18 cellular contexts compared by ENCODE assay signal in genomic region chr18:12692206-12692605, GRCh38. TPM values are rescaled to one million over a fixed set of nuclear protein-coding genes. Genes with fewer than 3 reads are reported as not detected.
DNase-seq lines count a peak whose midpoint lies in the region; ATAC-seq and TF ChIP-seq lines count a peak whose summit lies in the region.
"Had no signal": no experiment of that assay in that cellular context is flagged by ENCODE, and none has a peak within 500 bp of the region (broad histone marks: within the 10 kb centered on the region; RNA-seq: fewer than 3 reads in every experiment).

No MANE protein-coding gene starts in this region.

- H3K27ac Mint-ChIP-seq in activated CD8-positive, alpha-beta T cell treated with anti-CD3 and anti-CD28 coated beads, Interleukin-2, amount 10 ng/mL, durations not matched to agents 7 days and 5 days = peak overlapping the region; percentile 0
- no peak overlapping the region for H3K27ac Mint-ChIP-seq in activated CD8-positive, alpha-beta T cell treated with anti-CD3 and anti-CD28 coated beads for 36 hours
- peak overlapping the region; percentile 62 for H3K27ac Mint-ChIP-seq in stimulated activated effector memory CD8-positive, alpha-beta T cell treated with anti-CD3 and anti-CD28 coated beads, Interleukin-12 subunit alpha, Interleukin-12 subunit beta, amount 100 ng/mL, for 72 hours
- no peak overlapping the region for H3K27ac Mint-ChIP-seq in CD4-positive, alpha-beta T cell

- CTCF ChIA-PET in activated CD8-positive, alpha-beta T cell treated with anti-CD3 and anti-CD28 coated beads, Interleukin-2, amount 10 ng/mL, durations not matched to agents 7 days and 5 days (lab: Charles Lee) = interaction anchor here (1.0 kb wide), 1 partner anchor 9 kb away, joined by 4 read pairs; no protein-coding TSS in a partner anchor
- CTCF ChIA-PET in activated CD8-positive, alpha-beta T cell treated with anti-CD3 and anti-CD28 coated beads for 36 hours (lab: Charles Lee) = no interaction called here
- CTCF ChIA-PET in CD4-positive, alpha-beta T cell (lab: Charles Lee) = no interaction called here

- peaks cover 16% of the 10 kb centered on the region for H3K36me3 Mint-ChIP-seq in activated CD8-positive, alpha-beta T cell treated with anti-CD3 and anti-CD28 coated beads, Interleukin-2, amount 10 ng/mL, durations not matched to agents 7 days and 5 days (ENCODE audit: low read depth)
- peaks cover 9% of the 10 kb centered on the region for H3K36me3 Mint-ChIP-seq in activated CD8-positive, alpha-beta T cell treated with anti-CD3 and anti-CD28 coated beads for 36 hours (ENCODE audit: low read depth)
- H3K36me3 Mint-ChIP-seq in stimulated activated effector memory CD8-positive, alpha-beta T cell treated with anti-CD3 and anti-CD28 coated beads, Interleukin-12 subunit alpha, Interleukin-12 subunit beta, amount 100 ng/mL, for 72 hours = peaks cover 36% of the 10 kb centered on the region
- peaks cover 32% of the 10 kb centered on the region for H3K36me3 Mint-ChIP-seq in CD4-positive, alpha-beta T cell (ENCODE audit: low read depth)

- no peaks in the 10 kb centered on the region for H3K27me3 ChIP-seq in CD4-positive, alpha-beta T cell (ENCODE audit: control insufficient read depth, insufficient read depth, low read length)
- H3K27me3 ChIP-seq: BLaER1 treated with 17β-estradiol and CSF1 and Interleukin-3, amounts not matched to agents 10 nM and 100 nM had no signal

- H3K4me1 Mint-ChIP-seq in activated CD8-positive, alpha-beta T cell treated with anti-CD3 and anti-CD28 coated beads, Interleukin-2, amount 10 ng/mL, durations not matched to agents 7 days and 5 days (ENCODE audit: low read depth) = peaks cover 13% of the 10 kb centered on the region
- H3K4me1 Mint-ChIP-seq in activated CD8-positive, alpha-beta T cell treated with anti-CD3 and anti-CD28 coated beads for 36 hours (ENCODE audit: low read depth) = peaks cover 12% of the 10 kb centered on the region
- H3K4me1 Mint-ChIP-seq in stimulated activated effector memory CD8-positive, alpha-beta T cell treated with anti-CD3 and anti-CD28 coated beads, Interleukin-12 subunit alpha, Interleukin-12 subunit beta, amount 100 ng/mL, for 72 hours = peaks cover 15% of the 10 kb centered on the region
- no peaks in the 10 kb centered on the region for H3K4me1 Mint-ChIP-seq in CD4-positive, alpha-beta T cell (ENCODE audit: low read depth)

- POLR2A ChIA-PET in activated CD8-positive, alpha-beta T cell treated with anti-CD3 and anti-CD28 coated beads, Interleukin-2, amount 10 ng/mL, durations not matched to agents 7 days and 5 days (lab: Charles Lee) = interaction anchor here (2.7 kb wide), 1 partner anchor 10 kb away, joined by 11 read pairs; the partner anchor contains the start of genes CEP76 and PSMG2
- POLR2A ChIA-PET in activated CD8-positive, alpha-beta T cell treated with anti-CD3 and anti-CD28 coated beads for 36 hours (lab: Charles Lee) = interaction anchor here (0.6 to 3.7 kb wide), 2 partner anchors 11 to 264 kb away, joined by 3 to 25 read pairs; partner anchors contain the start of genes CEP76 and PSMG2
- POLR2A ChIA-PET in CD4-positive, alpha-beta T cell (lab: Charles Lee) = interaction anchor here (2.6 kb wide), 1 partner anchor 10 kb away, joined by 10 read pairs; the partner anchor contains the start of genes CEP76 and PSMG2

- TF ChIP-seq CTCF in activated CD8-positive, alpha-beta T cell treated with anti-CD3 and anti-CD28 coated beads for 36 hours (IDR thresholded peaks at IDR 0.05) = no peak
- TF ChIP-seq CTCF in CD4-positive, alpha-beta T cell (IDR thresholded peaks at IDR 0.05) = no peak

- intact Hi-C loops in activated CD8-positive, alpha-beta T cell treated with anti-CD3 and anti-CD28 coated beads for 36 hours (cut with micrococcal nuclease) = no loop called here
- intact Hi-C loops in left colon (cut with DNase I, micrococcal nuclease) = no loop called here
- intact Hi-C loops in CD4-positive, alpha-beta T cell (cut with DNase I, micrococcal nuclease) = no loop called here

- no peaks in the 10 kb centered on the region for H3K27me3 Mint-ChIP-seq in activated CD8-positive, alpha-beta T cell treated with anti-CD3 and anti-CD28 coated beads, Interleukin-2, amount 10 ng/mL, durations not matched to agents 7 days and 5 days (ENCODE audit: low read depth)
- H3K27me3 Mint-ChIP-seq in activated CD8-positive, alpha-beta T cell treated with anti-CD3 and anti-CD28 coated beads for 36 hours = no peaks in the 10 kb centered on the region
- no peaks in the 10 kb centered on the region for H3K27me3 Mint-ChIP-seq in CD4-positive, alpha-beta T cell

- H3K9me3 ChIP-seq in CD4-positive, alpha-beta T cell (ENCODE audit: control insufficient read depth, low read length) = no peaks in the 10 kb centered on the region
- H3K9me3 ChIP-seq: BLaER1 treated with 17β-estradiol and CSF1 and Interleukin-3, amounts not matched to agents 10 nM and 100 nM had no signal

- DNase-seq in activated CD8-positive, alpha-beta T cell treated with anti-CD3 and anti-CD28 coated beads, Interleukin-2, amount 10 ng/mL, durations not matched to agents 7 days and 5 days = no peak
- no peak for DNase-seq in activated CD8-positive, alpha-beta T cell treated with anti-CD3 and anti-CD28 coated beads for 36 hours
- peak; percentile 45 for DNase-seq in HuH-7 (ENCODE audit: low spot score)
- no peak for DNase-seq in left colon
- DNase-seq in stimulated activated effector memory CD8-positive, alpha-beta T cell treated with anti-CD3 and anti-CD28 coated beads, Interleukin-12 subunit alpha, Interleukin-12 subunit beta, amount 100 ng/mL, for 72 hours (ENCODE audit: low spot score in 2 of 2) = no peak
- DNase-seq in CD4-positive, alpha-beta T cell = no peak
- no peak for DNase-seq in activated gamma-delta T cell treated with Interleukin-2 at 50 U/mL for 16 hours
- DNase-seq: COR-L47, KBM-7, NCI-H1105, NCI-H1694 treated with DMSO at 0.1 percent for 48 hours, NCI-H510A treated with DMSO at 0.1 percent for 48 hours, NCI-H82, PC-3, RPMI8226, SHP77 treated with DMSO at 0.1 percent for 48 hours had no signal

- no peaks in the 10 kb centered on the region for H3K9me3 Mint-ChIP-seq in activated CD8-positive, alpha-beta T cell treated with anti-CD3 and anti-CD28 coated beads, Interleukin-2, amount 10 ng/mL, durations not matched to agents 7 days and 5 days (ENCODE audit: insufficient read depth)
- H3K9me3 Mint-ChIP-seq in activated CD8-positive, alpha-beta T cell treated with anti-CD3 and anti-CD28 coated beads for 36 hours = no peaks in the 10 kb centered on the region
- no peaks in the 10 kb centered on the region for H3K9me3 Mint-ChIP-seq in stimulated activated effector memory CD8-positive, alpha-beta T cell treated with anti-CD3 and anti-CD28 coated beads, Interleukin-12 subunit alpha, Interleukin-12 subunit beta, amount 100 ng/mL, for 72 hours
- H3K9me3 Mint-ChIP-seq in CD4-positive, alpha-beta T cell = no peaks in the 10 kb centered on the region

- H3K27ac ChIP-seq in CD4-positive, alpha-beta T cell (ENCODE audit: low read depth, low read length) = no peak overlapping the region

- no peak overlapping the region for H3K4me3 Mint-ChIP-seq in activated CD8-positive, alpha-beta T cell treated with anti-CD3 and anti-CD28 coated beads, Interleukin-2, amount 10 ng/mL, durations not matched to agents 7 days and 5 days
- no peak overlapping the region for H3K4me3 Mint-ChIP-seq in activated CD8-positive, alpha-beta T cell treated with anti-CD3 and anti-CD28 coated beads for 36 hours
- no peak overlapping the region for H3K4me3 Mint-ChIP-seq in stimulated activated effector memory CD8-positive, alpha-beta T cell treated with anti-CD3 and anti-CD28 coated beads, Interleukin-12 subunit alpha, Interleukin-12 subunit beta, amount 100 ng/mL, for 72 hours
- no peak overlapping the region for H3K4me3 Mint-ChIP-seq in CD4-positive, alpha-beta T cell

- ATAC-seq in activated CD8-positive, alpha-beta T cell treated with anti-CD3 and anti-CD28 coated beads, Interleukin-2, amount 10 ng/mL, durations not matched to agents 7 days and 5 days = no peak
- ATAC-seq in activated CD8-positive, alpha-beta T cell treated with anti-CD3 and anti-CD28 coated beads for 36 hours = no peak
- ATAC-seq in left colon = peak; percentile 38
- no peak for ATAC-seq in stimulated activated effector memory CD8-positive, alpha-beta T cell treated with anti-CD3 and anti-CD28 coated beads, Interleukin-12 subunit alpha, Interleukin-12 subunit beta, amount 100 ng/mL, for 72 hours
- ATAC-seq in CD4-positive, alpha-beta T cell (ENCODE audit: poor library complexity) = no peak
- ATAC-seq in GM18867 (IDR thresholded peaks at IDR 0.05; ENCODE audit: unreplicated experiment) = no peak
- ATAC-seq: PC-3 had no signal

RNA-seq across cellular contexts. Expression of gene CEP76, which starts 10.3 kb away (rescaled TPM):
- 10 to 100 TPM; 12.9 to 17.2 TPM for total RNA-seq in activated CD8-positive, alpha-beta T cell treated with anti-CD3 and anti-CD28 coated beads, Interleukin-2, amount 10 ng/mL, durations not matched to agents 7 days and 5 days
- total RNA-seq in activated CD8-positive, alpha-beta T cell treated with anti-CD3 and anti-CD28 coated beads for 36 hours = 10 to 100 TPM; 11.9 to 12.5 TPM
- total RNA-seq in left colon = 1 to 10 TPM; 4.9 to 5.3 TPM
- total RNA-seq in CD4-positive, alpha-beta T cell = 1 to 10 TPM; 8.0 to 8.7 TPM

RNA-seq across cellular contexts. Expression of gene PSMG2, which starts 10.6 kb away (rescaled TPM):
- total RNA-seq in activated CD8-positive, alpha-beta T cell treated with anti-CD3 and anti-CD28 coated beads, Interleukin-2, amount 10 ng/mL, durations not matched to agents 7 days and 5 days = 100 to 1,000 TPM; 104 to 108 TPM
- total RNA-seq in activated CD8-positive, alpha-beta T cell treated with anti-CD3 and anti-CD28 coated beads for 36 hours = 100 to 1,000 TPM; 105 to 113 TPM
- 10 to 100 TPM; 56.7 to 69.9 TPM for total RNA-seq in left colon
- total RNA-seq in CD4-positive, alpha-beta T cell = 10 to 100 TPM; 58.4 to 61.7 TPM

RNA-seq across cellular contexts. Expression of gene SPIRE1, which starts 34.3 kb away (rescaled TPM):
- 1 to 10 TPM; 2.5 to 2.7 TPM for total RNA-seq in activated CD8-positive, alpha-beta T cell treated with anti-CD3 and anti-CD28 coated beads, Interleukin-2, amount 10 ng/mL, durations not matched to agents 7 days and 5 days
- total RNA-seq in activated CD8-positive, alpha-beta T cell treated with anti-CD3 and anti-CD28 coated beads for 36 hours = 1 to 10 TPM; 2.8 to 4.4 TPM
- 10 to 100 TPM in 1 of 2 donors, 1 to 10 TPM in 1; 5.0 to 13.3 TPM for total RNA-seq in left colon
- 1 to 10 TPM in 1 of 2 experiments, under 1 TPM in 1; 0.99 to 1.4 TPM for total RNA-seq in CD4-positive, alpha-beta T cell

Comparison
In these comparisons a context has a peak if more than half of its experiments do, and no peak if none do; other contexts are left out.
1. H3K27ac Mint-ChIP-seq: peak in activated CD8-positive, alpha-beta T cell treated with anti-CD3 and anti-CD28 coated beads, Interleukin-2, amount 10 ng/mL, durations not matched to agents 7 days and 5 days (single experiment) and stimulated activated effector memory CD8-positive, alpha-beta T cell treated with anti-CD3 and anti-CD28 coated beads, Interleukin-12 subunit alpha, Interleukin-12 subunit beta, amount 100 ng/mL, for 72 hours (single experiment); none in activated CD8-positive, alpha-beta T cell treated with anti-CD3 and anti-CD28 coated beads for 36 hours (single experiment) and CD4-positive, alpha-beta T cell (single experiment).